8 cellular contexts compared by ENCODE assay signal in genomic region chr17:75897076-75898019, GRCh38. TPM values are rescaled to one million over a fixed set of nuclear protein-coding genes. Genes with fewer than 3 reads are reported as not detected.
DNase-seq lines count a peak whose midpoint lies in the region; ATAC-seq and TF ChIP-seq lines count a peak whose summit lies in the region.

No MANE protein-coding gene starts in this region.

- H3K27ac ChIP-seq in BLaER1 (peak overlapping the region; percentile 96), KMS-11 (peak overlapping the region; percentile 82), dorsolateral prefrontal cortex (peak overlapping the region; percentile 71 to 98 (median 93))

- H3K4me2 ChIP-seq in BLaER1 (peak overlapping the region; percentile 98), KMS-11 (peak overlapping the region; percentile 41; the same call in 1 of the 2 replicates)

- H3K36me3 ChIP-seq in BLaER1 (peaks cover 53% of the 10 kb centered on the region), KMS-11 (ENCODE audit: insufficient read depth) (peaks cover 7% of the 10 kb centered on the region; the same call in 1 of the 2 replicates)

- no peak for ATAC-seq in HG02571 (IDR thresholded peaks at IDR 0.05; ENCODE audit: unreplicated experiment)
- ATAC-seq in GM19328 (IDR thresholded peaks at IDR 0.05; ENCODE audit: unreplicated experiment), result no peak

- no peaks in the 10 kb centered on the region for H3K9me3 ChIP-seq in BLaER1

- H4K20me1 ChIP-seq in BLaER1, result peaks cover 28% of the 10 kb centered on the region
- no peaks in the 10 kb centered on the region for H4K20me1 ChIP-seq in KMS-11 (ENCODE audit: insufficient read depth)

- peak overlapping the region; percentile 74 for H3K4me3 Mint-ChIP-seq in nephron progenitor cell

- peaks cover 28% of the 10 kb centered on the region for H3K79me2 ChIP-seq in KMS-11 (ENCODE audit: insufficient read depth, low read depth)

- peak overlapping the region; percentile 90 for H3K4me3 ChIP-seq in BLaER1
- no peak overlapping the region for H3K4me3 ChIP-seq in KMS-11 (IDR thresholded peaks at IDR 0.05; ENCODE audit: insufficient read depth, low read depth, low read length)
- H3K4me3 ChIP-seq in dorsolateral prefrontal cortex, result peak overlapping the region; percentile 46 to 90 (median 76)

- peaks cover 31% of the 10 kb centered on the region for H3K4me1 Mint-ChIP-seq in nephron progenitor cell

- peak overlapping the region; percentile 39 for H3K27ac Mint-ChIP-seq in nephron progenitor cell

- no peak overlapping the region for H2AFZ ChIP-seq in KMS-11 (ENCODE audit: low read depth)

- H3K4me1 ChIP-seq in BLaER1 (peaks cover 50% of the 10 kb centered on the region), KMS-11 (ENCODE audit: low read depth, poor library complexity, severe bottlenecking) (peaks cover 26% of the 10 kb centered on the region)

- TF ChIP-seq CTCF in KMS-11 (conservative IDR thresholded peaks at IDR 0.05; ENCODE audit: low read depth, low read length) (no peak), dorsolateral prefrontal cortex (IDR thresholded peaks at IDR 0.05 in 54 of 56, conservative IDR thresholded peaks at IDR 0.05 in 2 of 56; ENCODE audit: low read depth in 1 of 56, partially characterized antibody in 56 of 56) (no peak), nephron progenitor cell (IDR thresholded peaks at IDR 0.05) (no peak)

- no peaks in the 10 kb centered on the region for H3K27me3 ChIP-seq in BLaER1
- H3K27me3 ChIP-seq in KMS-11 (ENCODE audit: insufficient read depth, low read depth), result no peaks in the 10 kb centered on the region
- H3K27me3 ChIP-seq in dorsolateral prefrontal cortex, result no peaks in the 10 kb centered on the region

- H3K9ac ChIP-seq in BLaER1 (peak overlapping the region; percentile 91), KMS-11 (peak overlapping the region; percentile 93; the same call in 1 of the 2 replicates)

- intact Hi-C loops in dorsolateral prefrontal cortex (cut with DNase I), result loop anchor here (2.0 to 10.0 kb wide), 4 partner anchors 19 to 205 kb away; partner anchors contain the start of genes EXOC7 (in 1 of the 2) and TRIM47 (in 1 of the 2)

- peaks cover 18% of the 10 kb centered on the region for H3K36me3 Mint-ChIP-seq in nephron progenitor cell (ENCODE audit: low read depth)

- peaks cover 9% of the 10 kb centered on the region for H3K27me3 Mint-ChIP-seq in nephron progenitor cell (ENCODE audit: low read depth, poor library complexity)

- H3K9me3 Mint-ChIP-seq in nephron progenitor cell, result no peaks in the 10 kb centered on the region

- no peak for DNase-seq in dorsolateral prefrontal cortex
- DNase-seq in nephron progenitor cell, result no peak
- DNase-seq in NCI-H524 (lab: John Stamatoyannopoulos, UW), result no peak
- DNase-seq in NCI-H1436 treated with DMSO at 0.1 percent for 48 hours (lab: John Stamatoyannopoulos, UW), result no peak

RNA-seq across cellular contexts. Expression of gene TRIM65, which starts 0.6 kb away (rescaled TPM):
- 10 to 100 TPM; 11.9 to 37.4 (median 20.2) TPM for total RNA-seq in dorsolateral prefrontal cortex

RNA-seq across cellular contexts. Expression of gene MRPL38, which starts 7.3 kb away (rescaled TPM):
- 100 to 1,000 TPM in 56 of 120 experiments, 10 to 100 TPM in 64; 65.1 to 138 (median 98.8) TPM for total RNA-seq in dorsolateral prefrontal cortex

RNA-seq across cellular contexts. Expression of gene TRIM47, which starts 19.0 kb away (rescaled TPM):
- total RNA-seq in dorsolateral prefrontal cortex, result 100 to 1,000 TPM in 3 of 120 experiments, 10 to 100 TPM in 117; 19.7 to 109 (median 43.9) TPM

RNA-seq across cellular contexts. Expression of gene WBP2, which starts 42.2 kb away (rescaled TPM):
- total RNA-seq in dorsolateral prefrontal cortex, result 100 to 1,000 TPM; 311 to 523 (median 421) TPM

RNA-seq across cellular contexts. Expression of gene FBF1, which starts 43.5 kb away (rescaled TPM):
- total RNA-seq in dorsolateral prefrontal cortex, result 10 to 100 TPM; 16.8 to 50.0 (median 27.8) TPM
